Comparison of ENCODE assay signal across 18 cellular contexts in genomic region chr6:116840091-116840490, GRCh38. TPM values are rescaled to one million over a fixed set of nuclear protein-coding genes. Genes with fewer than 3 reads are reported as not detected.
DNase-seq lines count a peak whose midpoint lies in the region; ATAC-seq and TF ChIP-seq lines count a peak whose summit lies in the region.
"Had no signal": no experiment of that assay in that cellular context is flagged by ENCODE, and none has a peak within 500 bp of the region (broad histone marks: within the 10 kb centered on the region; RNA-seq: fewer than 3 reads in every experiment).

No MANE protein-coding gene starts in this region.

- no peaks in the 10 kb centered on the region for H3K27me3 ChIP-seq in fibroblast of lung (ENCODE audit: control insufficient read depth, insufficient read depth, low read length)
- H3K27me3 ChIP-seq: thyroid gland had no signal

- no peak overlapping the region for H3K4me3 Mint-ChIP-seq in activated CD8-positive, alpha-beta T cell treated with anti-CD3 and anti-CD28 coated beads for 36 hours
- H3K4me3 Mint-ChIP-seq: activated CD8-positive, alpha-beta T cell treated with anti-CD3 and anti-CD28 coated beads, Interleukin-2, amount 10 ng/mL, durations not matched to agents 7 days and 5 days; activated T-helper 17 cell treated with anti-CD3 and anti-CD28 coated beads, Interleukin-2, amount 50 U/mL, for 72 hours; CD8-positive, alpha-beta memory T cell; nephron had no signal

- DNase-seq in ACHN, result peak; percentile 50
- peak; percentile 58 for DNase-seq in HS-5 (ENCODE audit: low read depth)
- DNase-seq in RKO (ENCODE audit: low spot score), result peak; percentile 12
- DNase-seq in fibroblast of lung (ENCODE audit: low read depth in 2 of 2), result peak; percentile 38 to 75
- no peak for DNase-seq in NCI-H2029 treated with DMSO at 0.1 percent for 48 hours (lab: John Stamatoyannopoulos, UW)
- no peak for DNase-seq in activated CD8-positive, alpha-beta T cell treated with anti-CD3 and anti-CD28 coated beads for 36 hours
- DNase-seq in activated naive CD4-positive, alpha-beta T cell (lab: John Stamatoyannopoulos, UW), result no peak
- DNase-seq in LoVo (ENCODE audit: low spot score), result no peak
- DNase-seq: activated CD8-positive, alpha-beta T cell treated with anti-CD3 and anti-CD28 coated beads, Interleukin-2, amount 10 ng/mL, durations not matched to agents 7 days and 5 days; anterior cingulate cortex; CD8-positive, alpha-beta memory T cell; lower lobe of right lung; NCI-H2107; thyroid gland had no signal

- intact Hi-C loops in activated CD8-positive, alpha-beta T cell treated with anti-CD3 and anti-CD28 coated beads for 36 hours (cut with micrococcal nuclease), result no loop called here

- POLR2A ChIA-PET in activated CD8-positive, alpha-beta T cell treated with anti-CD3 and anti-CD28 coated beads for 36 hours (lab: Charles Lee), result no interaction called here

- no peak overlapping the region for H3K27ac Mint-ChIP-seq in activated CD8-positive, alpha-beta T cell treated with anti-CD3 and anti-CD28 coated beads for 36 hours
- H3K27ac Mint-ChIP-seq: activated CD8-positive, alpha-beta T cell treated with anti-CD3 and anti-CD28 coated beads, Interleukin-2, amount 10 ng/mL, durations not matched to agents 7 days and 5 days; activated T-helper 17 cell treated with anti-CD3 and anti-CD28 coated beads, Interleukin-2, amount 50 U/mL, for 72 hours; CD8-positive, alpha-beta memory T cell; nephron had no signal

- H3K9ac ChIP-seq in fibroblast of lung (ENCODE audit: insufficient read depth, low read length), result no peak overlapping the region

- H3K9me3 ChIP-seq in fibroblast of lung (ENCODE audit: control insufficient read depth, insufficient read depth, low read depth, low read length), result no peaks in the 10 kb centered on the region
- H3K9me3 ChIP-seq: lower lobe of right lung, thyroid gland had no signal

- no peak overlapping the region for H3K27ac ChIP-seq in fibroblast of lung (ENCODE audit: insufficient read depth, low read length)
- H3K27ac ChIP-seq: lower lobe of right lung, thyroid gland had no signal

- H3K36me3 ChIP-seq in fibroblast of lung (ENCODE audit: control insufficient read depth, insufficient read depth, low read length), result no peaks in the 10 kb centered on the region
- H3K36me3 ChIP-seq: lower lobe of right lung, thyroid gland had no signal

- no peaks in the 10 kb centered on the region for H3K27me3 Mint-ChIP-seq in activated CD8-positive, alpha-beta T cell treated with anti-CD3 and anti-CD28 coated beads for 36 hours

- no peaks in the 10 kb centered on the region for H3K79me2 ChIP-seq in fibroblast of lung (ENCODE audit: control insufficient read depth, insufficient read depth, low read length)

- H3K9me3 Mint-ChIP-seq in activated CD8-positive, alpha-beta T cell treated with anti-CD3 and anti-CD28 coated beads for 36 hours, result no peaks in the 10 kb centered on the region
- H3K9me3 Mint-ChIP-seq: nephron had no signal

- H3K36me3 Mint-ChIP-seq in activated CD8-positive, alpha-beta T cell treated with anti-CD3 and anti-CD28 coated beads for 36 hours (ENCODE audit: low read depth), result no peaks in the 10 kb centered on the region
- H3K36me3 Mint-ChIP-seq: CD8-positive, alpha-beta memory T cell had no signal

- CTCF ChIA-PET in activated CD8-positive, alpha-beta T cell treated with anti-CD3 and anti-CD28 coated beads for 36 hours (lab: Charles Lee), result no interaction called here

- H3K4me1 Mint-ChIP-seq in activated CD8-positive, alpha-beta T cell treated with anti-CD3 and anti-CD28 coated beads for 36 hours (ENCODE audit: low read depth), result no peaks in the 10 kb centered on the region
- H3K4me1 Mint-ChIP-seq: activated T-helper 17 cell treated with anti-CD3 and anti-CD28 coated beads, Interleukin-2, amount 50 U/mL, for 72 hours; CD8-positive, alpha-beta memory T cell; nephron had no signal

- in situ Hi-C loops in ACHN (cut with HindIII; ENCODE audit: low pct_ligation_motif_present, low pct_unique_long_range_greater_than_20kb, low sequenced_read_pairs), result no loop called here

- H3K4me3 ChIP-seq in fibroblast of lung (replicated peaks in 1 of 4; ENCODE audit: control extremely low read depth in 1 of 4, insufficient read depth in 1 of 4, low read depth in 3 of 4, low read length in 4 of 4), result no peak overlapping the region
- H3K4me3 ChIP-seq: lower lobe of right lung, thyroid gland had no signal

- ATAC-seq in activated CD8-positive, alpha-beta T cell treated with anti-CD3 and anti-CD28 coated beads for 36 hours, result no peak
- ATAC-seq: activated CD8-positive, alpha-beta T cell treated with anti-CD3 and anti-CD28 coated beads, Interleukin-2, amount 10 ng/mL, durations not matched to agents 7 days and 5 days; activated T-helper 17 cell treated with anti-CD3 and anti-CD28 coated beads, Interleukin-2, amount 50 U/mL, for 72 hours; esophagus mucosa; lower lobe of right lung had no signal

- no peak overlapping the region for H2AFZ ChIP-seq in fibroblast of lung (ENCODE audit: low read length)

- no peak overlapping the region for H3K4me2 ChIP-seq in fibroblast of lung (ENCODE audit: extremely low read depth, insufficient read depth, low read length)

- H3K4me1 ChIP-seq in fibroblast of lung (ENCODE audit: control insufficient read depth, extremely low read depth, insufficient read depth, low read length), result no peaks in the 10 kb centered on the region
- H3K4me1 ChIP-seq: lower lobe of right lung, thyroid gland had no signal

- no peaks in the 10 kb centered on the region for H4K20me1 ChIP-seq in fibroblast of lung (ENCODE audit: control insufficient read depth, extremely low read depth, insufficient read depth, low read length)

- no peak for TF ChIP-seq CTCF in fibroblast of lung (conservative IDR thresholded peaks at IDR 0.05 in 1 of 2, IDR thresholded peaks at IDR 0.05 in 1 of 2; ENCODE audit: low read depth in 1 of 2, low read length in 2 of 2)
- no peak for TF ChIP-seq CTCF in activated CD8-positive, alpha-beta T cell treated with anti-CD3 and anti-CD28 coated beads for 36 hours (IDR thresholded peaks at IDR 0.05)

RNA-seq across cellular contexts. Expression of gene GPRC6A, which starts 11.2 kb away (rescaled TPM):
- not detected in 2 replicates for total RNA-seq in fibroblast of lung
- polyA plus RNA-seq in fibroblast of lung, result not detected in 2 replicates
- polyA plus RNA-seq in fibroblast of lung (2012), result not detected in 2 replicates
- polyA minus RNA-seq in fibroblast of lung (ENCODE audit: low replicate concordance), result not detected in 2 replicates
- total RNA-seq in activated CD8-positive, alpha-beta T cell treated with anti-CD3 and anti-CD28 coated beads for 36 hours, result not detected
- total RNA-seq: A673; activated CD8-positive, alpha-beta T cell treated with anti-CD3 and anti-CD28 coated beads, Interleukin-2, amount 10 ng/mL, durations not matched to agents 7 days and 5 days; activated T-helper 17 cell treated with anti-CD3 and anti-CD28 coated beads, Interleukin-2, amount 50 U/mL, for 72 hours; CD8-positive, alpha-beta memory T cell; esophagus mucosa; lower lobe of right lung; thyroid gland had no signal
- polyA plus RNA-seq: CD8-positive, alpha-beta memory T cell had no signal

RNA-seq across cellular contexts. Expression of gene RFX6, which starts 37.0 kb away (rescaled TPM):
- not detected in 2 replicates for total RNA-seq in fibroblast of lung
- not detected in 2 replicates for polyA plus RNA-seq in fibroblast of lung
- not detected in 2 replicates for polyA plus RNA-seq in fibroblast of lung (2012)
- not detected in 2 replicates for polyA minus RNA-seq in fibroblast of lung (ENCODE audit: low replicate concordance)
- not detected for total RNA-seq in activated CD8-positive, alpha-beta T cell treated with anti-CD3 and anti-CD28 coated beads for 36 hours
- total RNA-seq: A673; activated CD8-positive, alpha-beta T cell treated with anti-CD3 and anti-CD28 coated beads, Interleukin-2, amount 10 ng/mL, durations not matched to agents 7 days and 5 days; activated T-helper 17 cell treated with anti-CD3 and anti-CD28 coated beads, Interleukin-2, amount 50 U/mL, for 72 hours; CD8-positive, alpha-beta memory T cell; esophagus mucosa; lower lobe of right lung; thyroid gland had no signal
- polyA plus RNA-seq: CD8-positive, alpha-beta memory T cell had no signal

Comparison
In these comparisons a context has a peak if more than half of its experiments do, and no peak if none do; other contexts are left out.
1. DNase-seq: peak in ACHN (single experiment), HS-5 (single experiment), RKO (single experiment) and fibroblast of lung (2 of 2); none in NCI-H2029 treated with DMSO at 0.1 percent for 48 hours (single experiment), activated CD8-positive, alpha-beta T cell treated with anti-CD3 and anti-CD28 coated beads for 36 hours (single experiment), activated naive CD4-positive, alpha-beta T cell (0 of 4) and LoVo (single experiment).